18 cellular contexts compared by ENCODE assay signal in genomic region chr9:115193777-115194176, GRCh38.
DNase-seq lines count a peak whose midpoint lies in the region; ATAC-seq, FAIRE-seq and TF ChIP-seq lines count a peak whose summit lies in the region.
"Had no signal": no experiment of that assay in that cellular context is flagged by ENCODE, and none has a peak within 500 bp of the region (broad histone marks: within the 10 kb centered on the region; RNA-seq: fewer than 3 reads in every experiment).

No MANE protein-coding gene starts in this region.

- H3K27me3 ChIP-seq in IMR-90 (ENCODE audit: control insufficient read depth, insufficient read depth, low read length) (no peaks in the 10 kb centered on the region), H1 (replicated peaks in 1 of 4; ENCODE audit: control insufficient read depth in 3 of 4, extremely low read depth in 1 of 4, insufficient read depth in 3 of 4, low read length in 3 of 4) (no peaks in the 10 kb centered on the region; a peak in 1 of 7 replicates), mesendoderm (ENCODE audit: insufficient read depth, low read length, poor library complexity) (no peaks in the 10 kb centered on the region), tibial artery (no peaks in the 10 kb centered on the region)
- H3K27me3 ChIP-seq: BE2C had no signal

- DNase-seq in IMR-90 (no peak), H1 (ENCODE audit: low read depth in 1 of 2, low spot score in 2 of 2) (no peak), mesendoderm (no peak), tibial artery (no peak)
- DNase-seq in effector CD4-positive, alpha-beta T cell = no peak
- no peak for DNase-seq in activated effector memory CD4-positive, alpha-beta T cell treated with anti-CD3 and anti-CD28 coated beads, Interleukin-2, amount 50 U/mL, for 16 hours
- DNase-seq: BE2C; C1 segment of cervical spinal cord; CD4-positive, CD25-positive, alpha-beta regulatory T cell; CD8-positive, alpha-beta memory T cell; COR-L47; GOT3; H9 had no signal

- H4K91ac ChIP-seq in IMR-90 (ENCODE audit: insufficient read depth, low read depth, low read length) (no peak overlapping the region), H1 (replicated peaks; ENCODE audit: insufficient read length, low read length) (no peak overlapping the region)

- TF ChIP-seq EP300 in H1 (IDR thresholded peaks at IDR 0.05; ENCODE audit: borderline replicate concordance in 1 of 2, low read depth in 2 of 2, low read length in 2 of 2) = no peak

- POLR2A ChIA-PET in IMR-90 (lab: Charles Lee; ENCODE audit: unreplicated experiment) (no interaction called here), H1 (lab: Charles Lee; ENCODE audit: partially characterized antibody) (interaction anchor here (1.5 kb wide), 1 partner anchor 10 kb away, joined by 3 read pairs; no protein-coding TSS in a partner anchor)

- H3K56ac ChIP-seq in IMR-90 (ENCODE audit: extremely low read depth, insufficient read depth, low read length) = no peak overlapping the region
- H3K56ac ChIP-seq in H1 (replicated peaks; ENCODE audit: insufficient read length, low read depth, low read length) = no peak overlapping the region
- no peak overlapping the region for H3K56ac ChIP-seq in mesendoderm (ENCODE audit: low read length)

- no peak overlapping the region for H2AK5ac ChIP-seq in IMR-90 (ENCODE audit: low read depth, low read length)
- H2AK5ac ChIP-seq in H1 (ENCODE audit: low read depth, low read length) = no peak overlapping the region
- H2AK5ac ChIP-seq in mesendoderm (ENCODE audit: low read length) = no peak overlapping the region

- H3K4ac ChIP-seq in IMR-90 (ENCODE audit: low read depth, low read length) (no peak overlapping the region), H1 (replicated peaks; ENCODE audit: insufficient read length, low read depth, low read length) (no peak overlapping the region), mesendoderm (ENCODE audit: low read depth, low read length) (no peak overlapping the region)

- H3K18ac ChIP-seq in IMR-90 (ENCODE audit: low read depth, low read length) (no peak overlapping the region), H1 (ENCODE audit: extremely low read depth, low read length) (no peak overlapping the region), mesendoderm (ENCODE audit: low read length) (peak overlapping the region; percentile 60)

- WGBS in IMR-90 (ENCODE audit: extremely low coverage in 2 of 2, insufficient read length in 1 of 2), 2 experiments = no CpG with 5 or more reads among the region's 4 CpGs
- 42% methylated on average over 4 of the region's 4 CpGs; no CpG with 5 or more reads in 1 of the 2 experiments for WGBS in H1 (ENCODE audit: extremely low coverage in 1 of 2, insufficient coverage in 1 of 2, insufficient read length in 1 of 2, insufficient replicate concordance in 2 of 2, low coverage in 1 of 2, low lambda C conversion rate in 2 of 2, missing lambda C conversion rate in 1 of 2), 2 experiments
- no CpG with 5 or more reads among the region's 4 CpGs for WGBS in mesendoderm (ENCODE audit: extremely low coverage, insufficient coverage, low lambda C conversion rate)

- no peak for ATAC-seq in IMR-90 (ENCODE audit: low read depth)
- ATAC-seq in HG03159 (IDR thresholded peaks at IDR 0.05; ENCODE audit: unreplicated experiment) = no peak

- dilution Hi-C loops in IMR-90 (cut with HindIII; ENCODE audit: low sequenced_read_pairs, unreplicated experiment) = no loop called here

- H3K79me2 ChIP-seq in H1 (ENCODE audit: control insufficient read depth in 1 of 2, insufficient read depth in 2 of 2, low read length in 2 of 2) (no peaks in the 10 kb centered on the region), mesendoderm (ENCODE audit: control insufficient read depth, insufficient read depth, low read length) (no peaks in the 10 kb centered on the region)

- TF ChIP-seq POLR2A in IMR-90 (IDR thresholded peaks at IDR 0.05; ENCODE audit: low read depth, low read length) (no peak), H1 (IDR thresholded peaks at IDR 0.05; ENCODE audit: control extremely low read depth in 1 of 2, low read depth in 2 of 2, low read length in 2 of 2) (no peak)

- H2AK9ac ChIP-seq in IMR-90 (replicated peaks; ENCODE audit: low read depth, low read length, poor library complexity) = no peak overlapping the region

- no peaks in the 10 kb centered on the region for H3K36me3 ChIP-seq in IMR-90 (ENCODE audit: control insufficient read depth, insufficient read depth, low read length)
- H3K36me3 ChIP-seq in H1 (ENCODE audit: control insufficient read depth in 2 of 4, insufficient read depth in 4 of 4, low read length in 3 of 4) = 0 out of 8 replicates have a peak, but pooled peaks cover 0 to 3% (median 0%) of the 10 kb centered on the region in 4 experiments
- no peaks in the 10 kb centered on the region for H3K36me3 ChIP-seq in mesendoderm (ENCODE audit: control insufficient read depth, insufficient read depth, low read length)
- no peaks in the 10 kb centered on the region for H3K36me3 ChIP-seq in tibial artery
- H3K36me3 ChIP-seq: BE2C had no signal

- no peak overlapping the region for H2BK12ac ChIP-seq in H1 (ENCODE audit: low read depth, low read length)

- H3K4me1 ChIP-seq in IMR-90 (ENCODE audit: control insufficient read depth, insufficient read depth, low read length) (peaks cover 3% of the 10 kb centered on the region; the same call in 1 of the 2 replicates), H1 (replicated peaks in 1 of 4; ENCODE audit: control insufficient read depth in 3 of 4, insufficient read depth in 4 of 4, low read length in 3 of 4) (peaks cover 0 to 11% (median 4%) of the 10 kb centered on the region in 4 experiments; a peak in 3 of 7 replicates), mesendoderm (ENCODE audit: control insufficient read depth, low read depth, low read length) (peaks cover 17% of the 10 kb centered on the region), tibial artery (peaks cover 0 to 5% (median 0%) of the 10 kb centered on the region in 4 donors)
- H3K4me1 ChIP-seq: BE2C had no signal

- in situ Hi-C loops in IMR-90 (cut with MboI; ENCODE audit: low sequenced_read_pairs) = no loop called here

- H3K79me1 ChIP-seq in IMR-90 (ENCODE audit: low read depth in 1 of 2, low read length in 2 of 2) = no peaks in the 10 kb centered on the region
- no peaks in the 10 kb centered on the region for H3K79me1 ChIP-seq in H1 (ENCODE audit: low read depth, low read length)
- H3K79me1 ChIP-seq in mesendoderm (ENCODE audit: low read length) = no peaks in the 10 kb centered on the region

- intact Hi-C loops in IMR-90 (cut with micrococcal nuclease) = no loop called here
- intact Hi-C loops in tibial artery (cut with DNase I; ENCODE audit: low total_unique reads) = loop anchor here (2.0 kb wide), 1 partner anchor 57 kb away; no protein-coding TSS in a partner anchor

- H3K9ac ChIP-seq in IMR-90 (ENCODE audit: low read depth, low read length) (no peak overlapping the region), H1 (replicated peaks in 1 of 4; ENCODE audit: extremely low read depth in 1 of 4, low read depth in 3 of 4, low read length in 3 of 4) (no peak overlapping the region), mesendoderm (ENCODE audit: low read length) (no peak overlapping the region)

- H2AFZ ChIP-seq in IMR-90 (replicated peaks; ENCODE audit: low read length, poor library complexity) (no peak overlapping the region), H1 (ENCODE audit: low read length) (no peak overlapping the region)

- no peak overlapping the region for H3K14ac ChIP-seq in IMR-90 (replicated peaks; ENCODE audit: low read depth, low read length)
- H3K14ac ChIP-seq in H1 (ENCODE audit: insufficient read length) = no peak overlapping the region

- H3K27ac ChIP-seq in IMR-90 (ENCODE audit: insufficient read depth, low read length) = no peak overlapping the region
- H3K27ac ChIP-seq in H1 (ENCODE audit: low read depth, low read length) = no peak overlapping the region
- no peak overlapping the region for H3K27ac ChIP-seq in mesendoderm (ENCODE audit: low read depth, low read length)
- H3K27ac ChIP-seq in tibial artery = no peak overlapping the region

- TF ChIP-seq RAD21 in IMR-90 (IDR thresholded peaks at IDR 0.05; ENCODE audit: low read length) (no peak), H1 (IDR thresholded peaks at IDR 0.05 in 1 of 2, conservative IDR thresholded peaks at IDR 0.05 in 1 of 2; ENCODE audit: low read depth in 2 of 2, low read length in 2 of 2) (no peak)

- H2BK120ac ChIP-seq in IMR-90 (ENCODE audit: low read depth, low read length) (no peak overlapping the region), H1 (replicated peaks; ENCODE audit: low read depth, low read length) (no peak overlapping the region), mesendoderm (ENCODE audit: low read depth, low read length) (peak overlapping the region; percentile 85)

- H4K20me1 ChIP-seq in IMR-90 (ENCODE audit: insufficient read depth, low read length) = no peaks in the 10 kb centered on the region
- H4K20me1 ChIP-seq in H1 (replicated peaks in 1 of 2; ENCODE audit: control insufficient read depth in 1 of 2, insufficient read depth in 2 of 2, low read length in 2 of 2) = no peaks in the 10 kb centered on the region

- H2BK5ac ChIP-seq in IMR-90 (ENCODE audit: low read depth, low read length, poor library complexity, severe bottlenecking) (no peak overlapping the region), H1 (ENCODE audit: low read depth, low read length) (no peak overlapping the region), mesendoderm (ENCODE audit: low read length) (no peak overlapping the region)

- peak; percentile 50 for FAIRE-seq in H1 (lab: Jason Lieb, UNC)
- FAIRE-seq: D721Med, G401.6, GM12892, GM18507 had no signal

- no peak overlapping the region for H3K4me2 ChIP-seq in IMR-90 (ENCODE audit: low read depth, low read length)
- no peak overlapping the region; a peak in 1 of 4 replicates for H3K4me2 ChIP-seq in H1 (ENCODE audit: insufficient read depth in 1 of 2, low read depth in 2 of 2, low read length in 2 of 2)
- H3K4me2 ChIP-seq in mesendoderm (ENCODE audit: low read length) = no peak overlapping the region

- H4K5ac ChIP-seq in IMR-90 (ENCODE audit: low read depth, low read length) (no peak overlapping the region), H1 (ENCODE audit: insufficient read length, low read depth, low read length) (no peak overlapping the region), mesendoderm (ENCODE audit: low read length) (no peak overlapping the region)

- BruUV-seq in IMR-90 (replicated peaks; lab: Mats Ljungman, UMichigan) = no TSS peak

- 0 out of 3 replicates have a peak overlapping the region, but pooled peaks have one; percentile 20 for H2BK15ac ChIP-seq in IMR-90 (ENCODE audit: low read depth, low read length)
- H2BK15ac ChIP-seq in H1 (ENCODE audit: low read length) = no peak overlapping the region
- no peak overlapping the region for H2BK15ac ChIP-seq in mesendoderm (replicated peaks; ENCODE audit: low read depth)

- TF ChIP-seq CTCF in IMR-90 (conservative IDR thresholded peaks at IDR 0.05; ENCODE audit: low read depth, low read length) (no peak), H1 (IDR thresholded peaks at IDR 0.05; ENCODE audit: control extremely low read depth in 1 of 3, insufficient read depth in 1 of 3, low read depth in 1 of 3, low read length in 3 of 3) (no peak), tibial artery (IDR thresholded peaks at IDR 0.05) (no peak)

- no peaks in the 10 kb centered on the region for H3K9me1 ChIP-seq in IMR-90 (ENCODE audit: insufficient read depth, low read length)

- H3K9me3 ChIP-seq in IMR-90 (ENCODE audit: control insufficient read depth, insufficient read depth, low read length) (peaks cover 5% of the 10 kb centered on the region), H1 (ENCODE audit: insufficient read depth in 2 of 2, low read depth in 1 of 2, low read length in 1 of 2) (peaks cover 2 to 6% of the 10 kb centered on the region in 2 experiments; a peak in 3 of 4 replicates), tibial artery (no peaks in the 10 kb centered on the region)
- H3K9me3 ChIP-seq: BE2C had no signal

- H3K23me2 ChIP-seq in H1 (ENCODE audit: low read depth, low read length) = no peaks in the 10 kb centered on the region; the same call in 1 of the 2 replicates

- H2BK20ac ChIP-seq in IMR-90 (ENCODE audit: low read depth, low read length) = peak overlapping the region; percentile 51; the same call in 1 of the 2 replicates
- no peak overlapping the region for H2BK20ac ChIP-seq in H1 (ENCODE audit: low read length)

- H4K8ac ChIP-seq in IMR-90 (ENCODE audit: low read depth in 2 of 2, low read length in 2 of 2) (no peak overlapping the region), H1 (ENCODE audit: extremely low read depth, insufficient read depth, low read length) (no peak overlapping the region), mesendoderm (ENCODE audit: low read depth, low read length) (no peak overlapping the region)

- CTCF ChIA-PET in IMR-90 (lab: Yijun Ruan, JAX) = interaction anchor here (0.7 kb wide), 1 partner anchor 9 kb away, joined by 3 read pairs; no protein-coding TSS in a partner anchor
- CTCF ChIA-PET in H1 (lab: Charles Lee; ENCODE audit: partially characterized antibody) = no interaction called here

- H3K23ac ChIP-seq in IMR-90 (ENCODE audit: low read depth, low read length) (no peak overlapping the region), H1 (ENCODE audit: insufficient read length) (no peak overlapping the region), mesendoderm (ENCODE audit: low read length) (no peak overlapping the region)

- H3K4me3 ChIP-seq in IMR-90 (ENCODE audit: insufficient read depth, low read depth, low read length) = no peak overlapping the region
- H3K4me3 ChIP-seq in H1 (ENCODE audit: extremely low read depth in 1 of 4, insufficient read depth in 2 of 4, low read depth in 3 of 4, low read length in 4 of 4) = no peak overlapping the region; a peak in 1 of 8 replicates
- no peak overlapping the region for H3K4me3 ChIP-seq in mesendoderm (ENCODE audit: low read length)
- H3K4me3 ChIP-seq in tibial artery = no peak overlapping the region
